In the genomic region with DNA sequence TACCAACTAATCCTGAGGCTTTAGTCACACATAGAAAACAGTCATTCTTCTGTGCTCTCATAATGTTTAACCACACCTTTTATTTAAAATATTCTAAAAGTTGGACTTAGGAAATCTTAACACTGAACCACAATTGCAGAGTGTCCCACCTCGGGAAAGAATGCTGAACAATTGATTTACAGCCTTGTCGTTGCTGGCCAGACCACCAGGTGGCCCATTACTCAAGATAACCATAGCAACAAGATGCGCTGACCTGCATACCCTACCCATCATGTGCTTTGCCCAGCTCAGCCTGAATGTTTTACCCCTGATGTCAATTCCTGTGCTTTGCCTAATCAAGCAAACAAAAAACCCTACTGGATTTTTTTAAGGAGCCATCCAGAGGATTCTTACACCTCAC, we compare ENCODE assay signal across 9 cellular contexts.
DNase-seq lines count a peak whose midpoint lies in the region; ATAC-seq, FAIRE-seq and TF ChIP-seq lines count a peak whose summit lies in the region.
"Had no signal": no experiment of that assay in that cellular context is flagged by ENCODE, and none has a peak within 500 bp of the region (broad histone marks: within the 10 kb centered on the region; RNA-seq: fewer than 3 reads in every experiment).

No MANE protein-coding gene starts in this region.

- H3K4me3 ChIP-seq in cardiac muscle cell: no peak overlapping the region
- H3K4me3 ChIP-seq in OCI-LY7 (ENCODE audit: low read depth, low read length, poor library complexity, severe bottlenecking): no peak overlapping the region
- no peak overlapping the region for H3K4me3 ChIP-seq in fibroblast of pulmonary artery (replicated peaks; ENCODE audit: low read depth, low read length)

- H2AFZ ChIP-seq in OCI-LY7 (ENCODE audit: low read length): no peak overlapping the region

- no peak overlapping the region for H3K4me2 ChIP-seq in OCI-LY7 (ENCODE audit: low read length)

- intact Hi-C loops in cardiac septum (cut with DNase I): no loop called here
- intact Hi-C loops in OCI-LY7 (cut with micrococcal nuclease; ENCODE audit: unreplicated experiment): no loop called here

- H3K36me3 ChIP-seq in cardiac muscle cell (no peaks in the 10 kb centered on the region), OCI-LY7 (ENCODE audit: insufficient read depth, low read length) (no peaks in the 10 kb centered on the region)

- H3K9me2 ChIP-seq in OCI-LY7 (ENCODE audit: insufficient read depth, low read length): no peaks in the 10 kb centered on the region

- CTCF ChIA-PET in OCI-LY7 (lab: Charles Lee; ENCODE audit: unreplicated experiment): no interaction called here

- TF ChIP-seq CTCF in cardiac muscle cell (IDR thresholded peaks at IDR 0.05; ENCODE audit: low read depth, low read length) (peak; percentile 34), OCI-LY7 (conservative IDR thresholded peaks at IDR 0.05; ENCODE audit: low read length) (peak; percentile 71), fibroblast of pulmonary artery (IDR thresholded peaks at IDR 0.05; ENCODE audit: low read length, missing control alignments) (peak; percentile 33)

- H4K20me1 ChIP-seq in OCI-LY7 (ENCODE audit: insufficient read depth, low read length): no peaks in the 10 kb centered on the region

- peak; percentile 92 for FAIRE-seq in urothelium cell line (lab: Jason Lieb, UNC)

- H3K9me3 ChIP-seq in cardiac muscle cell (ENCODE audit: low read depth): no peaks in the 10 kb centered on the region
- H3K9me3 ChIP-seq in OCI-LY7 (ENCODE audit: low read length): no peaks in the 10 kb centered on the region

- H3K27ac ChIP-seq in cardiac muscle cell: no peak overlapping the region
- no peak overlapping the region for H3K27ac ChIP-seq in OCI-LY7 (ENCODE audit: low read depth, low read length, poor library complexity, severe bottlenecking)

- no peaks in the 10 kb centered on the region for H3K27me3 ChIP-seq in cardiac muscle cell

- ATAC-seq in GM19467 (IDR thresholded peaks at IDR 0.05; ENCODE audit: unreplicated experiment): no peak

- no peaks in the 10 kb centered on the region for H3K4me1 ChIP-seq in cardiac muscle cell (ENCODE audit: low read depth)
- H3K4me1 ChIP-seq in OCI-LY7 (ENCODE audit: insufficient read depth, low read length, poor library complexity, severe bottlenecking): no peaks in the 10 kb centered on the region

- POLR2A ChIA-PET in OCI-LY7 (lab: Charles Lee): interaction anchor here (1.2 kb wide), 1 partner anchor 9 kb away, joined by 4 read pairs; no protein-coding TSS in a partner anchor

- no TSS peak for BruUV-seq in OCI-LY7 (replicated peaks; lab: Mats Ljungman, UMichigan)

- no peaks in the 10 kb centered on the region for H3K79me2 ChIP-seq in OCI-LY7 (ENCODE audit: insufficient read depth, low read depth, low read length)

- DNase-seq in cardiac muscle cell (ENCODE audit: low read depth in 1 of 2, low spot score in 1 of 2): peak; percentile 24 to 55
- DNase-seq in cardiac septum (ENCODE audit: low spot score): no peak
- peak; percentile 27 for DNase-seq in OCI-LY7 (ENCODE audit: low spot score)
- DNase-seq in fibroblast of pulmonary artery (ENCODE audit: low read depth): peak; percentile 33
- DNase-seq in urothelium cell line (ENCODE audit: low spot score): peak; percentile 41
- no peak for DNase-seq in NOMO-1 treated with dmso at 0.1 percent for 144 hours (lab: John Stamatoyannopoulos, UW; ENCODE audit: unreplicated experiment)
- no peak for DNase-seq in DMS153 treated with DMSO at 0.1 percent for 48 hours (lab: John Stamatoyannopoulos, UW; ENCODE audit: unreplicated experiment)
- DNase-seq: stimulated activated CD4-positive, alpha-beta T cell treated with anti-CD3 and anti-CD28 coated beads, Interleukin-2, amount 100 ng/mL, for 24 hours had no signal

Comparison
In these comparisons a context has a peak if more than half of its experiments do, and no peak if none do; other contexts are left out.
1. DNase-seq: peak in cardiac muscle cell (2 of 2), OCI-LY7 (single experiment), fibroblast of pulmonary artery (single experiment) and urothelium cell line (single experiment); none in cardiac septum (single experiment), NOMO-1 treated with dmso at 0.1 percent for 144 hours (single experiment) and DMS153 treated with DMSO at 0.1 percent for 48 hours (single experiment).
2. Peak in every context shown above with its lines, with median percentiles within 50 percentile points of each other: CTCF ChIP-seq.